In genomic region chr14:56004323-56004722, GRCh38 we compare ENCODE assay signal across 11 cellular contexts.
DNase-seq lines count a peak whose midpoint lies in the region; ATAC-seq and TF ChIP-seq lines count a peak whose summit lies in the region.
"Had no signal": no experiment of that assay in that cellular context is flagged by ENCODE, and none has a peak within 500 bp of the region (broad histone marks: within the 10 kb centered on the region; RNA-seq: fewer than 3 reads in every experiment).

No MANE protein-coding gene starts in this region.

- TF ChIP-seq CTCF in ascending aorta (IDR thresholded peaks at IDR 0.05) (no peak), uterus (IDR thresholded peaks at IDR 0.05) (no peak)

- DNase-seq in Right ventricle myocardium superior (no peak), cardiac septum (ENCODE audit: low spot score) (no peak), ascending aorta (ENCODE audit: low spot score in 2 of 2) (no peak), uterus (no peak), DMS53 (lab: John Stamatoyannopoulos, UW) (no peak), NCI-H1436 treated with DMSO at 0.1 percent for 48 hours (lab: John Stamatoyannopoulos, UW) (no peak), GM19238 (ENCODE audit: insufficient read length, low spot score) (no peak)
- DNase-seq: activated CD4-positive, alpha-beta T cell treated with anti-CD3 and anti-CD28 coated beads for 1 hour; activated T-cell treated with anti-CD3 and anti-CD28 coated beads, Interleukin-2, amount 50 U/mL, for 4 hours had no signal

- ATAC-seq in Right ventricle myocardium superior (ENCODE audit: poor library complexity), result peak; percentile 48
- ATAC-seq: left lobe of liver had no signal

- H3K36me3 ChIP-seq in ascending aorta, result no peaks in the 10 kb centered on the region
- peaks cover 0 to 6% of the 10 kb centered on the region in 2 donors for H3K36me3 ChIP-seq in muscle layer of duodenum (ENCODE audit: control insufficient read depth in 1 of 2, insufficient read depth in 2 of 2, low read length in 2 of 2)
- H3K36me3 ChIP-seq in uterus, result no peaks in the 10 kb centered on the region

- intact Hi-C loops in Right ventricle myocardium superior (cut with DNase I), result no loop called here
- intact Hi-C loops in cardiac septum (cut with DNase I), result no loop called here
- intact Hi-C loops in ascending aorta (cut with DNase I), result no loop called here
- intact Hi-C loops in uterus (cut with DNase I; ENCODE audit: low total_unique reads), result no loop called here

- H3K4me3 ChIP-seq in ascending aorta, result peak overlapping the region; percentile 20 to 35
- peak overlapping the region in 1 of 2 donors; percentile 21 for H3K4me3 ChIP-seq in muscle layer of duodenum (ENCODE audit: low read depth in 1 of 2, low read length in 2 of 2)
- H3K4me3 ChIP-seq in uterus, result no peak overlapping the region

- H3K4me1 ChIP-seq in ascending aorta, result peaks cover 0 to 7% of the 10 kb centered on the region in 2 donors
- H3K4me1 ChIP-seq in muscle layer of duodenum (ENCODE audit: control insufficient read depth in 1 of 2, insufficient read depth in 2 of 2, low read length in 2 of 2), result peaks cover 0 to 4% of the 10 kb centered on the region in 2 donors
- H3K4me1 ChIP-seq in uterus, result peaks cover 0 to 3% of the 10 kb centered on the region in 2 donors

- H3K27me3 ChIP-seq in ascending aorta (no peaks in the 10 kb centered on the region), muscle layer of duodenum (ENCODE audit: low read depth, low read length) (no peaks in the 10 kb centered on the region), uterus (no peaks in the 10 kb centered on the region)

- peak overlapping the region; percentile 45 to 68 for H3K27ac ChIP-seq in ascending aorta
- peak overlapping the region; percentile 76 for H3K27ac ChIP-seq in muscle layer of duodenum (ENCODE audit: low read length)
- H3K27ac ChIP-seq in uterus, result peak overlapping the region; percentile 61 to 72

- no peak for TF ChIP-seq POLR2A in uterus (IDR thresholded peaks at IDR 0.05)

- H3K9me3 ChIP-seq in ascending aorta (no peaks in the 10 kb centered on the region), muscle layer of duodenum (ENCODE audit: control insufficient read depth in 1 of 2, low read length in 2 of 2) (no peaks in the 10 kb centered on the region), uterus (no peaks in the 10 kb centered on the region)

Comparison
In these comparisons a context has a peak if more than half of its experiments do, and no peak if none do; other contexts are left out.
1. H3K4me3 ChIP-seq: peak in ascending aorta (2 of 2); none in uterus (0 of 2).
2. Peak in every context shown above with its lines, with median percentiles within 50 percentile points of each other: H3K27ac ChIP-seq.